ENCODE assay signal across 27 cellular contexts in the genomic region with DNA sequence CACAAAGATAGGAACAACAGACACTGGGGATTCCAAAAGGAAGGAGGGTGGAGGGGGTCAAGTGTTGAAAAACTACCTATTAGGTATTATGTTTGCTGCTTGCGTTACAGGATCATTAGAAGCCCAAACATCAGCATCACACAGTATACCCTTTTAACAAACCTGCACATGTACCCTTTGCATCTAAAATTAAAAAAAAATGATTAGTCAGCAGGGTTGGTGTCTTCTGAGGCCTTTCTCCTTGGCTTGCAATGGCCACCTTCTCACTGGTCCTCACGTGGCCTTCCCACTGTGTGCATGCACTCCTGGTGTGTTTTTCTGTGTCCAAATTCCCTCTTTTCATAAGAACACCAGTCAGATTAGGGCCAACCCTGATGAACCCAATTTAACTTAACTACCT.
"Had no signal": no experiment of that assay in that cellular context is flagged by ENCODE, and none has a peak within 500 bp of the region (broad histone marks: within the 10 kb centered on the region; RNA-seq: fewer than 3 reads in every experiment).

No MANE protein-coding gene starts in this region.

- H3K4me3 ChIP-seq: left lung, lower lobe of right lung, neural progenitor cell, ovary, sigmoid colon, spleen, suprapubic skin, thoracic aorta, tibial artery, upper lobe of right lung had no signal

- FAIRE-seq: islet of Langerhans, kidney, small intestine, urothelium cell line had no signal

- H3K27ac ChIP-seq: left lung, lower lobe of right lung, neural progenitor cell, neutrophil, ovary, spleen, suprapubic skin, thoracic aorta, tibial artery, upper lobe of right lung had no signal

- H3K36me3 ChIP-seq: left lung, lower lobe of right lung, neural progenitor cell, neutrophil, ovary, sigmoid colon, spleen, suprapubic skin, thoracic aorta, tibial artery, upper lobe of right lung had no signal

- H3K9ac ChIP-seq: neural progenitor cell had no signal

- H2AFZ ChIP-seq: neural progenitor cell had no signal

- H3K4me2 ChIP-seq: neural progenitor cell had no signal

- DNase-seq: hypothalamus; immature natural killer cell; left colon; lower lobe of right lung; mammary epithelial cell; mesenchymal stem cell; naive thymus-derived CD8-positive, alpha-beta T cell; occipital lobe; ovary; right cardiac atrium; sigmoid colon; small intestine; spleen; stimulated activated CD4-positive, alpha-beta T cell treated with anti-CD3 and anti-CD28 coated beads, Interleukin-4, amount 100 ng/mL, for 24 hours; stimulated activated naive CD4-positive, alpha-beta T cell; trophoblast cell; upper lobe of right lung had no signal

- H3K27me3 ChIP-seq: left lung, neutrophil, ovary, sigmoid colon, spleen, suprapubic skin, tibial artery, upper lobe of right lung had no signal

- H3K9me3 ChIP-seq: left lung, lower lobe of right lung, neutrophil, ovary, sigmoid colon, spleen, suprapubic skin, thoracic aorta, tibial artery, upper lobe of right lung had no signal

- ATAC-seq: left colon; left lung; lower lobe of right lung; naive thymus-derived CD8-positive, alpha-beta T cell; right cardiac atrium; stimulated activated effector memory CD8-positive, alpha-beta T cell treated with anti-CD3 and anti-CD28 coated beads, Interleukin-12 subunit alpha, Interleukin-12 subunit beta, amount 100 ng/mL, for 72 hours; upper lobe of right lung had no signal
